In genomic region chrX:65933085-65933589, GRCh38 we compare ENCODE assay signal across 18 cellular contexts.
"Had no signal": no experiment of that assay in that cellular context is flagged by ENCODE, and none has a peak within 500 bp of the region (broad histone marks: within the 10 kb centered on the region; RNA-seq: fewer than 3 reads in every experiment).

No MANE protein-coding gene starts in this region.

- H3K4me3 ChIP-seq: left ventricle myocardium inferior, thyroid gland, uterus had no signal

- H3K27me3 ChIP-seq: neutrophil, thyroid gland, uterus had no signal

- H3K4me3 Mint-ChIP-seq: activated CD4-positive, alpha-beta memory T cell treated with anti-CD3 and anti-CD28 coated beads for 36 hours; activated CD8-positive, alpha-beta memory T cell treated with anti-CD3 and anti-CD28 coated beads, Interleukin-2, amount 10 ng/mL, durations not matched to agents 7 days and 5 days; activated naive CD8-positive, alpha-beta T cell treated with anti-CD3 and anti-CD28 coated beads, Interleukin-2, amount 50 U/mL, for 24 hours; activated T-cell treated with anti-CD3 and anti-CD28 coated beads, Interleukin-2, amount 50 U/mL, for 4 hours; memory B cell; naive thymus-derived CD8-positive, alpha-beta T cell; stimulated activated memory B cell treated with anti-CD40 and anti-IgM and Interleukin-4, amounts not matched to agents 10 μg/mL and 1 μg/mL and 100 μg/mL, for 72 hours had no signal

- H3K9me3 ChIP-seq: left ventricle myocardium inferior, neutrophil, thyroid gland, uterus had no signal

- DNase-seq: activated CD4-positive, alpha-beta T cell treated with anti-CD3 and anti-CD28 coated beads for 1 hour; activated gamma-delta T cell treated with Interleukin-2 at 50 U/mL for 16 hours; activated naive CD8-positive, alpha-beta T cell treated with anti-CD3 and anti-CD28 coated beads, Interleukin-2, amount 50 U/mL, for 24 hours; aorta; erythroblast; kidney; left ventricle myocardium inferior; naive thymus-derived CD8-positive, alpha-beta T cell; stimulated activated CD4-positive, alpha-beta T cell treated with anti-CD3 and anti-CD28 coated beads, Interleukin-2, amount 100 ng/mL, for 48 hours; T1000; thyroid gland; uterus had no signal

- H3K4me1 ChIP-seq: left ventricle myocardium inferior, thyroid gland, uterus had no signal

- ATAC-seq: activated CD8-positive, alpha-beta memory T cell treated with anti-CD3 and anti-CD28 coated beads, Interleukin-2, amount 10 ng/mL, durations not matched to agents 7 days and 5 days; naive thymus-derived CD8-positive, alpha-beta T cell; stimulated activated memory B cell treated with anti-CD40 and anti-IgM and Interleukin-4, amounts not matched to agents 10 μg/mL and 1 μg/mL and 100 μg/mL, for 72 hours had no signal

- H3K36me3 ChIP-seq: left ventricle myocardium inferior, neutrophil, thyroid gland, uterus had no signal

- H3K27me3 Mint-ChIP-seq: activated CD4-positive, alpha-beta memory T cell treated with anti-CD3 and anti-CD28 coated beads for 36 hours; activated CD8-positive, alpha-beta memory T cell treated with anti-CD3 and anti-CD28 coated beads, Interleukin-2, amount 10 ng/mL, durations not matched to agents 7 days and 5 days; activated naive CD8-positive, alpha-beta T cell treated with anti-CD3 and anti-CD28 coated beads, Interleukin-2, amount 50 U/mL, for 24 hours; memory B cell; naive thymus-derived CD8-positive, alpha-beta T cell; stimulated activated memory B cell treated with anti-CD40 and anti-IgM and Interleukin-4, amounts not matched to agents 10 μg/mL and 1 μg/mL and 100 μg/mL, for 72 hours had no signal

- H3K27ac ChIP-seq: left ventricle myocardium inferior, neutrophil, thyroid gland, uterus had no signal

- H3K27ac Mint-ChIP-seq: activated CD8-positive, alpha-beta memory T cell treated with anti-CD3 and anti-CD28 coated beads, Interleukin-2, amount 10 ng/mL, durations not matched to agents 7 days and 5 days; activated naive CD8-positive, alpha-beta T cell treated with anti-CD3 and anti-CD28 coated beads, Interleukin-2, amount 50 U/mL, for 24 hours; memory B cell; stimulated activated memory B cell treated with anti-CD40 and anti-IgM and Interleukin-4, amounts not matched to agents 10 μg/mL and 1 μg/mL and 100 μg/mL, for 72 hours had no signal
